In the genomic region with DNA sequence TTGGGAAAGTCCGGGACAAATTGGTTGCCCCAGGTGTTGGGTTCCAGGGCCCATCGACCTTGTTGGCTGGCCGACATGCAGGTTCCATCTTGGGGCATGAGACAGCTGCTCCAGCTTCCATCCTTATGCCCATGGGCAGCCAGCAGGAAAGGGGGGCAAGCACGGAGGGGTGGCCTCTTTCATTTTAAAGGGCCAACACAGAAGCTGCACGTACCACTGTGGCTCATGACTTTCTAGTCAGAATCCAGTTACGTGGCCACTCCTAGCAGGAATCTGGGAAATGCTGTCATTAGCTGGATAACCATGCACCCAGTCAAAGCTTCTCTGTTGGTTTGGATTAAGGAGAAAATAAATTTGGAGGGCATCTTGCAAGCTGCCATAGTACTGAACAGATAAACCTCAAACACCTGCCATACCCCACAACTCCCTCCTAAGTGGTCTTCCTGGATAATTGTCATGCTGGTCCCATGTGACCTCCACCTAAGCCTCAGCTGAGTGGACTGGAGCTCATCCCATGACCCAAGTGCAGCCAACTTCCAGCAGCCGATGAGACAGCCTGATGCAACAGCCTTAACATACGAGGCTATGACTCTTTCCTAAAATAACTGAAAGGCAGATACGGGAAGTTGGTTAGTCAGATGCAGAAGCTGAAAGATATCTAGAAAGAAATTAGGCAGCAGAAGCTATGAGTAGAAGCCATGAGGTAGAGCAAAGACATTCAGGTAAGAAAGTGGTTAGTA, we compare ENCODE assay signal across 8 cellular contexts. TPM values are rescaled to one million over a fixed set of nuclear protein-coding genes. Genes with fewer than 3 reads are reported as not detected.
DNase-seq lines count a peak whose midpoint lies in the region; ATAC-seq, FAIRE-seq and TF ChIP-seq lines count a peak whose summit lies in the region.

No MANE protein-coding gene starts in this region.

- DNase-seq in GM12865 (ENCODE audit: low read depth) (peak; percentile 58), SKM-1 (lab: John Stamatoyannopoulos, UW; ENCODE audit: unreplicated experiment) (peak; percentile 86), inferior parietal cortex (ENCODE audit: extremely low spot score) (peak; percentile 17), NCI-H510A treated with DMSO at 0.1 percent for 48 hours (lab: John Stamatoyannopoulos, UW) (no peak), frontal cortex (ENCODE audit: low spot score in 2 of 2) (no peak), COLO668 (lab: John Stamatoyannopoulos, UW; ENCODE audit: unreplicated experiment) (no peak)

- H3K4me3 ChIP-seq in GM12865 (ENCODE audit: low read depth, low read length) = no peak overlapping the region

- ATAC-seq in HG02678 (IDR thresholded peaks at IDR 0.05; ENCODE audit: unreplicated experiment) (peak; percentile 50), GM21423 (IDR thresholded peaks at IDR 0.05; ENCODE audit: unreplicated experiment) (no peak)

- no peak for TF ChIP-seq CTCF in GM12865 (IDR thresholded peaks at IDR 0.05; ENCODE audit: insufficient read depth, low read depth, low read length, missing control alignments)

- FAIRE-seq in frontal cortex (lab: Jason Lieb, UNC) = no peak

RNA-seq across cellular contexts. Expression of a gene that starts 21.4 kb away (rescaled TPM):
- 39.5 TPM for total RNA-seq in frontal cortex

Comparison
In these comparisons a context has a peak if more than half of its experiments do, and no peak if none do; other contexts are left out.
1. DNase-seq: peak in GM12865 (single experiment), SKM-1 (single experiment) and inferior parietal cortex (single experiment); none in NCI-H510A treated with DMSO at 0.1 percent for 48 hours (single experiment), frontal cortex (0 of 2) and COLO668 (single experiment).